8 cellular contexts compared by ENCODE assay signal in genomic region chr3:185498503-185499396, GRCh38. TPM values are rescaled to one million over a fixed set of nuclear protein-coding genes. Genes with fewer than 3 reads are reported as not detected.
DNase-seq lines count a peak whose midpoint lies in the region; ATAC-seq and TF ChIP-seq lines count a peak whose summit lies in the region.

Gene TMEM41A (minus strand): TSS chr3:185499035. CDS start chr3:185498961, 74 bp downstream.

- TF ChIP-seq POLR2A in gastroesophageal sphincter (IDR thresholded peaks at IDR 0.05) = peak; percentile 71 to 74

- TF ChIP-seq CTCF in GM06990 (IDR thresholded peaks at IDR 0.05; ENCODE audit: insufficient read depth, low read length, poor library complexity, severe bottlenecking) (no peak), HFF-Myc (IDR thresholded peaks at IDR 0.05; ENCODE audit: low read depth, low read length, missing control alignments) (no peak), gastroesophageal sphincter (IDR thresholded peaks at IDR 0.05) (no peak), neutrophil (IDR thresholded peaks at IDR 0.05) (no peak), subcutaneous adipose tissue (IDR thresholded peaks at IDR 0.05; ENCODE audit: low read depth) (no peak)

- H3K9me3 ChIP-seq in gastroesophageal sphincter = no peaks in the 10 kb centered on the region
- H3K9me3 ChIP-seq in neutrophil = no peaks in the 10 kb centered on the region

- peaks cover 0 to 29% (median 9%) of the 10 kb centered on the region in 3 donors for H3K4me1 ChIP-seq in gastroesophageal sphincter
- peaks cover 12 to 17% of the 10 kb centered on the region in 2 experiments for H3K4me1 ChIP-seq in neutrophil (ENCODE audit: control insufficient read depth in 1 of 2, insufficient read depth in 1 of 2, low read depth in 1 of 2, low read length in 1 of 2)

- CTCF ChIA-PET in activated naive CD4-positive, alpha-beta T cell treated with anti-CD3 and anti-CD28 coated beads for 36 hours (lab: Charles Lee) = interaction anchor here (1.2 kb wide), 1 partner anchor 74 kb away, joined by 3 read pairs; no protein-coding TSS in a partner anchor

- H3K9me3 Mint-ChIP-seq in activated naive CD4-positive, alpha-beta T cell treated with anti-CD3 and anti-CD28 coated beads for 36 hours = no peaks in the 10 kb centered on the region

- H3K27me3 ChIP-seq in GM06990 (replicated peaks; ENCODE audit: control insufficient read depth, insufficient read depth, low read length) (no peaks in the 10 kb centered on the region), gastroesophageal sphincter (peaks cover 6% of the 10 kb centered on the region), neutrophil (peaks cover 7% of the 10 kb centered on the region)

- H3K36me3 Mint-ChIP-seq in activated naive CD4-positive, alpha-beta T cell treated with anti-CD3 and anti-CD28 coated beads for 36 hours (ENCODE audit: low read depth) = peaks cover 20% of the 10 kb centered on the region

- intact Hi-C loops in activated naive CD4-positive, alpha-beta T cell treated with anti-CD3 and anti-CD28 coated beads for 36 hours (cut with micrococcal nuclease) = loop anchor here (1.0 to 2.0 kb wide), 5 partner anchors 54 to 216 kb away; partner anchors contain the start of genes LIPH and SENP2

- H3K4me1 Mint-ChIP-seq in activated naive CD4-positive, alpha-beta T cell treated with anti-CD3 and anti-CD28 coated beads for 36 hours (ENCODE audit: low read depth) = peaks cover 17% of the 10 kb centered on the region

- H3K4me3 ChIP-seq in GM06990 (replicated peaks; ENCODE audit: low read depth, low read length) (peak within 1 kb of the TSS; percentile 92), HFF-Myc (replicated peaks; ENCODE audit: low read depth, low read length) (peak within 1 kb of the TSS; percentile 77), gastroesophageal sphincter (peak within 1 kb of the TSS; percentile 79 to 94), neutrophil (ENCODE audit: low read depth in 1 of 2, low read length in 1 of 2) (peak within 1 kb of the TSS; percentile 70 to 83)

- peak; percentile 99 for ATAC-seq in gastroesophageal sphincter

- DNase-seq in GM06990 (ENCODE audit: extremely low read depth, insufficient read length) (peak; percentile 94), HFF-Myc (ENCODE audit: extremely low read depth, low read depth) (peak; percentile 48), MV-4-11 (lab: John Stamatoyannopoulos, UW) (peak; percentile 81), SK-N-DZ (ENCODE audit: low spot score) (peak; percentile 92)
- DNase-seq in activated naive CD4-positive, alpha-beta T cell treated with anti-CD3 and anti-CD28 coated beads for 36 hours = peak; percentile 94

- H3K36me3 ChIP-seq in GM06990 (ENCODE audit: control insufficient read depth, insufficient read depth, low read length) (peaks cover 21% of the 10 kb centered on the region), gastroesophageal sphincter (peaks cover 0 to 31% of the 10 kb centered on the region in 2 donors), neutrophil (peaks cover 25% of the 10 kb centered on the region)

- H3K27me3 Mint-ChIP-seq in activated naive CD4-positive, alpha-beta T cell treated with anti-CD3 and anti-CD28 coated beads for 36 hours (ENCODE audit: low read depth) = no peaks in the 10 kb centered on the region

- 0% methylated on average over 9 of the region's 82 CpGs; no CpG with 5 or more reads in 1 of the 2 donors for WGBS in gastroesophageal sphincter (ENCODE audit: low coverage in 1 of 2), 2 donors

- H3K27ac ChIP-seq in gastroesophageal sphincter (peak within 1 kb of the TSS; percentile 79 to 92 (median 88)), neutrophil (peak within 1 kb of the TSS; percentile 53)

- peak within 1 kb of the TSS; percentile 89 for H3K4me3 Mint-ChIP-seq in activated naive CD4-positive, alpha-beta T cell treated with anti-CD3 and anti-CD28 coated beads for 36 hours

- no peak for TF ChIP-seq EP300 in gastroesophageal sphincter (IDR thresholded peaks at IDR 0.05)

- peak within 1 kb of the TSS; percentile 78 for H3K27ac Mint-ChIP-seq in activated naive CD4-positive, alpha-beta T cell treated with anti-CD3 and anti-CD28 coated beads for 36 hours

RNA-seq across cellular contexts. Expression of gene TMEM41A, which starts in this region (rescaled TPM):
- polyA plus RNA-seq in SK-N-DZ (2014; cell fraction: cytosol; rRNA removed) = 17.5 and 17.6 TPM in 2 replicates
- 5.3 and 7.8 TPM in 2 replicates for polyA plus RNA-seq in SK-N-DZ (2014; cell fraction: nucleus; rRNA removed)
- total RNA-seq in activated naive CD4-positive, alpha-beta T cell treated with anti-CD3 and anti-CD28 coated beads for 36 hours = 10 to 100 TPM; 13.1 to 14.6 TPM
- total RNA-seq in gastroesophageal sphincter = 10 to 100 TPM in 1 of 4 donors, 1 to 10 TPM in 3; 7.2 to 10.4 (median 9.3) TPM
- total RNA-seq in subcutaneous adipose tissue = 10 to 100 TPM; 11.0 to 12.2 (median 11.7) TPM

Comparison
In these comparisons a context has a peak if more than half of its experiments do, and no peak if none do; other contexts are left out.
1. Peak in every context shown above with its lines: DNase-seq, ATAC-seq, H3K4me3 ChIP-seq and H3K27ac ChIP-seq.